15 cellular contexts compared by ENCODE assay signal in the genomic region with DNA sequence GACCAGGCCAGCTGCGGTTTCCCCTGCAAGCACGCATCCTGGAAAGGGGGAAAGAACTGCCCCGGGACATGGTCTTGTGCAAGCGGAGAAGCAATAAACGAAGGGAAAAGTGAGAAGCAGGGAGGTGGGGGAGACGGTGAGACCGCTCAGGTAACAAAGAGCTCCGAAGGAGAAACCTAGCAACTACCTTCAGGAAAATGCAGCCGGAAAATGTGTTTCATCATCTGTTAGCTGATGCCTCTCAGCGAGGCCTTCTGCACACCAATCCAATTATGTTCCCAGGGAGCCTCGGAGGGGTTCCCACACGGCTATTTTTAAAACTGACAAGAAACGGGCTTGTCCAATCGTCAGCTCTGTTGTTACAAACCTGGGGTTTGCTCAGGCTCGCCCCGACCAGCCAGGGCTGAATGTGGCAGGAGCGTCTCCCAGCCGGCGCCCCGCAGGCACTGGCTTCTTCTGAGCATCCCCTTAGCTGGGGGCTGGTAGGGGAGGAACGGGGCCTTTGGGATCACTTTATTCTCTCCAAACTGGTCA. TPM values are rescaled to one million over a fixed set of nuclear protein-coding genes. Genes with fewer than 3 reads are reported as not detected.
DNase-seq lines count a peak whose midpoint lies in the region; ATAC-seq, FAIRE-seq and TF ChIP-seq lines count a peak whose summit lies in the region.
"Had no signal": no experiment of that assay in that cellular context is flagged by ENCODE, and none has a peak within 500 bp of the region (broad histone marks: within the 10 kb centered on the region; RNA-seq: fewer than 3 reads in every experiment).

No MANE protein-coding gene starts in this region.

- no peak overlapping the region for H2BK12ac ChIP-seq in mesenchymal stem cell (ENCODE audit: low read length in 2 of 2)

- peak overlapping the region; percentile 42 for H3K4me3 Mint-ChIP-seq in chondrocyte (ENCODE audit: unreplicated experiment)

- no peak overlapping the region for H2AFZ ChIP-seq in mesenchymal stem cell (ENCODE audit: low read depth, low read length)

- H3K9me3 ChIP-seq in A549 (no peaks in the 10 kb centered on the region), mesenchymal stem cell (ENCODE audit: control insufficient read depth, low read length) (no peaks in the 10 kb centered on the region)
- H3K9me3 ChIP-seq: thoracic aorta had no signal

- no peak overlapping the region for H4K8ac ChIP-seq in mesenchymal stem cell (ENCODE audit: low read length)

- H3K27ac ChIP-seq in A549 (peak overlapping the region; percentile 88 to 92), mesenchymal stem cell (ENCODE audit: low read length, poor library complexity, severe bottlenecking) (peak overlapping the region; percentile 71)
- H3K27ac ChIP-seq: thoracic aorta had no signal

- no peak for TF ChIP-seq RAD21 in A549 (conservative IDR thresholded peaks at IDR 0.05 in 1 of 2, IDR thresholded peaks at IDR 0.05 in 1 of 2)

- no peak overlapping the region for H2BK15ac ChIP-seq in mesenchymal stem cell (ENCODE audit: low read depth, poor library complexity, severe bottlenecking)

- H2BK120ac ChIP-seq in mesenchymal stem cell (ENCODE audit: low read depth, low read length) = no peak overlapping the region

- H3K14ac ChIP-seq in mesenchymal stem cell (ENCODE audit: low read length in 2 of 2) = no peak overlapping the region

- FAIRE-seq in A549 (lab: Jason Lieb, UNC) = no peak
- FAIRE-seq: endothelial cell of umbilical vein had no signal

- no peak overlapping the region for H3K18ac ChIP-seq in mesenchymal stem cell (ENCODE audit: low read depth in 1 of 2, low read length in 2 of 2)

- no peak overlapping the region for H3K9ac ChIP-seq in mesenchymal stem cell (ENCODE audit: low read length)

- POLR2A ChIA-PET in A549 (lab: Yijun Ruan, JAX) = interaction anchor here (1.8 kb wide), 1 partner anchor 85 kb away, joined by 7 read pairs; no protein-coding TSS in a partner anchor

- peaks cover 15% of the 10 kb centered on the region for H3K79me1 ChIP-seq in mesenchymal stem cell (replicated peaks; ENCODE audit: low read length, poor library complexity, severe bottlenecking)

- peaks cover 84% of the 10 kb centered on the region for H3K4me1 Mint-ChIP-seq in chondrocyte (ENCODE audit: low read depth)

- CTCF ChIA-PET in A549 (lab: Yijun Ruan, JAX) = interaction anchor here (1.6 to 14.3 kb wide), 2 partner anchors 15 to 150 kb away, joined by 4 to 172 read pairs; no protein-coding TSS in a partner anchor

- H3K27me3 ChIP-seq in mesenchymal stem cell (ENCODE audit: control insufficient read depth in 1 of 2, insufficient read depth in 1 of 2, low read length in 2 of 2) = peaks cover 0 to 89% of the 10 kb centered on the region in 2 experiments

- no peak overlapping the region for H3K4ac ChIP-seq in mesenchymal stem cell (ENCODE audit: low read depth in 1 of 2, low read length in 2 of 2)

- TF ChIP-seq EP300 in A549 (IDR thresholded peaks at IDR 0.05) = no peak

- H3K4me3 ChIP-seq in A549 (no peak overlapping the region), mesenchymal stem cell (ENCODE audit: insufficient read depth in 1 of 2, low read depth in 1 of 2, low read length in 2 of 2) (no peak overlapping the region)
- H3K4me3 ChIP-seq: thoracic aorta had no signal

- no peaks in the 10 kb centered on the region for H3K9me3 Mint-ChIP-seq in chondrocyte (ENCODE audit: low read depth)

- peak overlapping the region; percentile 78 for H3K27ac Mint-ChIP-seq in chondrocyte (ENCODE audit: unreplicated experiment)
- H3K27ac Mint-ChIP-seq: IgD-negative memory B cell had no signal

- peak overlapping the region; percentile 97 for H2AK5ac ChIP-seq in mesenchymal stem cell (ENCODE audit: low read length, severe bottlenecking)

- WGBS in A549 (ENCODE audit: missing lambda C conversion rate) = 78% methylated on average over 15 of the region's 21 CpGs
- 17% methylated on average over 16 of the region's 21 CpGs for WGBS in mesenchymal stem cell

- no peak for TF ChIP-seq CTCF in A549 (IDR thresholded peaks at IDR 0.05)
- TF ChIP-seq CTCF in chondrocyte (IDR thresholded peaks at IDR 0.05) = no peak

- no peak overlapping the region for H4K91ac ChIP-seq in mesenchymal stem cell (ENCODE audit: low read length)

- no peaks in the 10 kb centered on the region for H3K36me3 ChIP-seq in mesenchymal stem cell (ENCODE audit: control insufficient read depth in 1 of 2, insufficient read depth in 2 of 2, low read depth in 1 of 2, low read length in 2 of 2)
- H3K36me3 ChIP-seq: thoracic aorta had no signal

- no peak overlapping the region for H2BK5ac ChIP-seq in mesenchymal stem cell (ENCODE audit: low read depth, low read length, poor library complexity, severe bottlenecking)

- H3K4me1 ChIP-seq in A549 (peaks cover 64% of the 10 kb centered on the region), mesenchymal stem cell (ENCODE audit: control insufficient read depth, insufficient read depth, low read depth, low read length) (peaks cover 71% of the 10 kb centered on the region)

- ATAC-seq in A549 (no peak), HG03354 (IDR thresholded peaks at IDR 0.05; ENCODE audit: poor library complexity, severe bottlenecking, unreplicated experiment) (no peak)
- ATAC-seq: right cardiac atrium had no signal

- H3K36me3 Mint-ChIP-seq in chondrocyte (ENCODE audit: low read depth) = no peaks in the 10 kb centered on the region
- H3K36me3 Mint-ChIP-seq: IgD-negative memory B cell had no signal

- TF ChIP-seq POLR2A in A549 (IDR thresholded peaks at IDR 0.05; ENCODE audit: low read length) = no peak

- DNase-seq in A549 (ENCODE audit: low read depth in 1 of 2, low spot score in 1 of 2) = no peak
- DNase-seq in NCI-H2107 (lab: John Stamatoyannopoulos, UW) = peak; percentile 83
- DNase-seq in chondrocyte (ENCODE audit: low spot score) = peak; percentile 57
- no peak for DNase-seq in mesenchymal stem cell
- DNase-seq in mucosa of gallbladder (ENCODE audit: low spot score) = no peak
- no peak for DNase-seq in NCI-H446 (lab: John Stamatoyannopoulos, UW)
- DNase-seq in activated CD4-positive, alpha-beta T cell treated with anti-CD3 and anti-CD28 coated beads for 4 hours = no peak
- DNase-seq: activated T-cell treated with anti-CD3 and anti-CD28 coated beads for 4 hours, NCI-H187 treated with DMSO at 0.1 percent for 48 hours, right cardiac atrium, SHP77 treated with DMSO at 0.1 percent for 48 hours had no signal

- H3K23ac ChIP-seq in mesenchymal stem cell (ENCODE audit: low read length in 2 of 2) = peak overlapping the region in 1 of 2 experiments; percentile 78

- no peaks in the 10 kb centered on the region for H3K27me3 Mint-ChIP-seq in chondrocyte (ENCODE audit: low read depth)

- peak overlapping the region; percentile 99 for H3K4me2 ChIP-seq in A549
- peak overlapping the region; percentile 34 for H3K4me2 ChIP-seq in mesenchymal stem cell (ENCODE audit: low read length, poor library complexity, severe bottlenecking)

TF ChIP-seq in A549, 52 proteins besides CTCF, POLR2A, EP300 and RAD21:
- TF ChIP-seq EHF (CRISPR knock-in tag; IDR thresholded peaks at IDR 0.05) (no peak), HDAC2 (IDR thresholded peaks at IDR 0.05) (no peak), PHF8 (IDR thresholded peaks at IDR 0.05; ENCODE audit: borderline replicate concordance, low read depth) (no peak), HOXB5 (CRISPR knock-in tag; IDR thresholded peaks at IDR 0.05) (no peak), CHD2 (IDR thresholded peaks at IDR 0.05; ENCODE audit: low read length, partially characterized antibody) (no peak), FOSL2 (IDR thresholded peaks at IDR 0.05) (no peak), FOSL2 (CRISPR knock-in tag; IDR thresholded peaks at IDR 0.05) (no peak), TP53 (CRISPR knock-in tag; IDR thresholded peaks at IDR 0.05) (no peak), HOXA7 (CRISPR knock-in tag; IDR thresholded peaks at IDR 0.05) (no peak), CBX2 (IDR thresholded peaks at IDR 0.05; ENCODE audit: borderline replicate concordance, low read depth) (no peak)
TF ChIP-seq in A549: peak in this region for 0.

RNA-seq across cellular contexts. Expression of gene RIPK4, which starts 3.4 kb away (rescaled TPM):
- polyA plus RNA-seq in A549 (2011; rRNA removed) (3.0 and 3.3 TPM in 2 replicates), A549 (2017; fragmentation: RNase III; extraction: RNeasy Plus Mini Kit Qiagen cat#74134 plus additional on column Dnase treatment) (5.1 to 6.4 TPM (median 5.7 TPM) in 3 replicates)
- polyA plus RNA-seq in A549 (2012; cell fraction: cytosol; rRNA removed) = 5.8 and 8.1 TPM in 2 replicates
- polyA plus RNA-seq in A549 (2012; cell fraction: nucleus; rRNA removed) = 29.3 and 29.7 TPM in 2 replicates
- 5.0 and 8.3 TPM in 2 replicates for polyA minus RNA-seq in A549 (2011; rRNA and poly(A)+ RNA removed)
- total RNA-seq in chondrocyte (6.1 to 11.3 TPM (median 11.1 TPM) in 3 replicates), mucosa of gallbladder (56.6 TPM)
- not detected for polyA plus RNA-seq in mesenchymal stem cell (2013, experiment 1 of 2)
- polyA plus RNA-seq in mesenchymal stem cell (2013, experiment 2 of 2) = not detected
- total RNA-seq: endothelial cell of umbilical vein had no signal
- polyA plus RNA-seq: endothelial cell of umbilical vein, IgD-negative memory B cell had no signal

Comparison
In these comparisons a context has a peak if more than half of its experiments do, and no peak if none do; other contexts are left out.
1. DNase-seq: peak in NCI-H2107 (single experiment) and chondrocyte (single experiment); none in A549 (0 of 2), mesenchymal stem cell (single experiment), mucosa of gallbladder (single experiment), NCI-H446 (0 of 2) and activated CD4-positive, alpha-beta T cell treated with anti-CD3 and anti-CD28 coated beads for 4 hours (0 of 2).